1 cellular context compared by ENCODE assay signal in genomic region chr10:102394079-102394800, GRCh38.
TF ChIP-seq lines count a peak whose summit lies in the region.

No MANE protein-coding gene starts in this region.

TF ChIP-seq in K562, 482 proteins besides CTCF, POLR2A, EP300 and RAD21 (continued from another document and continues in another):
- TF ChIP-seq, protein P1, sequence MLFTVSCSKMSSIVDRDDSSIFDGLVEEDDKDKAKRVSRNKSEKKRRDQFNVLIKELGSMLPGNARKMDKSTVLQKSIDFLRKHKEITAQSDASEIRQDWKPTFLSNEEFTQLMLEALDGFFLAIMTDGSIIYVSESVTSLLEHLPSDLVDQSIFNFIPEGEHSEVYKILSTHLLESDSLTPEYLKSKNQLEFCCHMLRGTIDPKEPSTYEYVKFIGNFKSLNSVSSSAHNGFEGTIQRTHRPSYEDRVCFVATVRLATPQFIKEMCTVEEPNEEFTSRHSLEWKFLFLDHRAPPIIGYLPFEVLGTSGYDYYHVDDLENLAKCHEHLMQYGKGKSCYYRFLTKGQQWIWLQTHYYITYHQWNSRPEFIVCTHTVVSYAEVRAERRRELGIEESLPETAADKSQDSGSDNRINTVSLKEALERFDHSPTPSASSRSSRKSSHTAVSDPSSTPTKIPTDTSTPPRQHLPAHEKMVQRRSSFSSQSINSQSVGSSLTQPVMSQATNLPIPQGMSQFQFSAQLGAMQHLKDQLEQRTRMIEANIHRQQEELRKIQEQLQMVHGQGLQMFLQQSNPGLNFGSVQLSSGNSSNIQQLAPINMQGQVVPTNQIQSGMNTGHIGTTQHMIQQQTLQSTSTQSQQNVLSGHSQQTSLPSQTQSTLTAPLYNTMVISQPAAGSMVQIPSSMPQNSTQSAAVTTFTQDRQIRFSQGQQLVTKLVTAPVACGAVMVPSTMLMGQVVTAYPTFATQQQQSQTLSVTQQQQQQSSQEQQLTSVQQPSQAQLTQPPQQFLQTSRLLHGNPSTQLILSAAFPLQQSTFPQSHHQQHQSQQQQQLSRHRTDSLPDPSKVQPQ (CRISPR knock-in tag; IDR thresholded peaks at IDR 0.05; ENCODE audit: borderline replicate concordance): no peak
- TF ChIP-seq YBX1 (IDR thresholded peaks at IDR 0.05) (no peak), HDAC1 (IDR thresholded peaks at IDR 0.05) (peak in 1 of 2 experiments; percentile 81; a peak in 2 of 4 replicates), NFYB (IDR thresholded peaks at IDR 0.05; ENCODE audit: extremely low read depth, insufficient read length) (peak; percentile 58), ZZZ3 (IDR thresholded peaks at IDR 0.05) (no peak), GTF2F1 (IDR thresholded peaks at IDR 0.05; ENCODE audit: low read depth, low read length) (no peak), MAFG (tag; conservative IDR thresholded peaks at IDR 0.05) (no peak), KAT7 (CRISPR knock-in tag; IDR thresholded peaks at IDR 0.05; ENCODE audit: borderline replicate concordance) (no peak), NFIC (IDR thresholded peaks at IDR 0.05) (peak; percentile 39; the same call in 1 of the 2 replicates), ZBTB11 (CRISPR knock-in tag; IDR thresholded peaks at IDR 0.05) (peak in 1 of 3 experiments; percentile 77; a peak in 3 of 6 replicates), FOXK1 (CRISPR knock-in tag; IDR thresholded peaks at IDR 0.05; ENCODE audit: borderline replicate concordance) (no peak), SMARCA4 (IDR thresholded peaks at IDR 0.05) (no peak), NR1H2 (CRISPR knock-in tag; IDR thresholded peaks at IDR 0.05) (no peak), GABPA (tag; conservative IDR thresholded peaks at IDR 0.05; ENCODE audit: low read depth) (peak; percentile 71), SIN3B (IDR thresholded peaks at IDR 0.05; ENCODE audit: low read depth) (peak; percentile 32; the same call in 1 of the 2 replicates), ZNF584 (CRISPR knock-in tag; IDR thresholded peaks at IDR 0.05; ENCODE audit: low read depth) (no peak), ZNF583 (CRISPR knock-in tag; IDR thresholded peaks at IDR 0.05) (no peak), SIN3A (IDR thresholded peaks at IDR 0.05; ENCODE audit: borderline replicate concordance in 2 of 2, control insufficient read depth in 1 of 2, low read depth in 2 of 2, low read length in 2 of 2) (peak in 1 of 2 experiments; percentile 82; a peak in 2 of 4 replicates), OTX1 (CRISPR knock-in tag; IDR thresholded peaks at IDR 0.05) (no peak), FOXM1 (IDR thresholded peaks at IDR 0.05; ENCODE audit: low read depth) (0 out of 2 replicates have a peak, but pooled peaks have one; percentile 37), FOXM1 (CRISPR knock-in tag; IDR thresholded peaks at IDR 0.05; ENCODE audit: low read depth) (no peak), MTA2 (IDR thresholded peaks at IDR 0.05; ENCODE audit: low read depth) (no peak), ZNF717 (CRISPR knock-in tag; IDR thresholded peaks at IDR 0.05) (no peak), KDM2B (CRISPR knock-in tag; IDR thresholded peaks at IDR 0.05) (0 out of 2 replicates have a peak, but pooled peaks have one; percentile 17), ZHX1 (conservative IDR thresholded peaks at IDR 0.05; ENCODE audit: low read length) (no peak), CCNT2 (IDR thresholded peaks at IDR 0.05; ENCODE audit: borderline replicate concordance, extremely low read depth, insufficient read length, low read depth, low read length) (no peak), TCF3 (CRISPR knock-in tag; IDR thresholded peaks at IDR 0.05) (no peak), ZKSCAN1 (IDR thresholded peaks at IDR 0.05; ENCODE audit: low read depth, low read length) (0 out of 2 replicates have a peak, but pooled peaks have one; percentile 20), ZNF324 (CRISPR knock-in tag; IDR thresholded peaks at IDR 0.05) (no peak), ZNF589 (CRISPR knock-in tag; IDR thresholded peaks at IDR 0.05; ENCODE audit: low read depth) (no peak), TBL1XR1 (IDR thresholded peaks at IDR 0.05; ENCODE audit: low read length in 2 of 2) (peak in 1 of 2 experiments; percentile 22; a peak in 1 of 4 replicates), EP400 (IDR thresholded peaks at IDR 0.05) (peak; percentile 67), PKNOX1 (IDR thresholded peaks at IDR 0.05) (peak; percentile 54)
- TF ChIP-seq, protein P2, sequence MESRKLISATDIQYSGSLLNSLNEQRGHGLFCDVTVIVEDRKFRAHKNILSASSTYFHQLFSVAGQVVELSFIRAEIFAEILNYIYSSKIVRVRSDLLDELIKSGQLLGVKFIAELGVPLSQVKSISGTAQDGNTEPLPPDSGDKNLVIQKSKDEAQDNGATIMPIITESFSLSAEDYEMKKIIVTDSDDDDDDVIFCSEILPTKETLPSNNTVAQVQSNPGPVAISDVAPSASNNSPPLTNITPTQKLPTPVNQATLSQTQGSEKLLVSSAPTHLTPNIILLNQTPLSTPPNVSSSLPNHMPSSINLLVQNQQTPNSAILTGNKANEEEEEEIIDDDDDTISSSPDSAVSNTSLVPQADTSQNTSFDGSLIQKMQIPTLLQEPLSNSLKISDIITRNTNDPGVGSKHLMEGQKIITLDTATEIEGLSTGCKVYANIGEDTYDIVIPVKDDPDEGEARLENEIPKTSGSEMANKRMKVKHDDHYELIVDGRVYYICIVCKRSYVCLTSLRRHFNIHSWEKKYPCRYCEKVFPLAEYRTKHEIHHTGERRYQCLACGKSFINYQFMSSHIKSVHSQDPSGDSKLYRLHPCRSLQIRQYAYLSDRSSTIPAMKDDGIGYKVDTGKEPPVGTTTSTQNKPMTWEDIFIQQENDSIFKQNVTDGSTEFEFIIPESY (CRISPR knock-in tag; IDR thresholded peaks at IDR 0.05): peak; percentile 48; the same call in 1 of the 2 replicates
- TF ChIP-seq, protein P3, sequence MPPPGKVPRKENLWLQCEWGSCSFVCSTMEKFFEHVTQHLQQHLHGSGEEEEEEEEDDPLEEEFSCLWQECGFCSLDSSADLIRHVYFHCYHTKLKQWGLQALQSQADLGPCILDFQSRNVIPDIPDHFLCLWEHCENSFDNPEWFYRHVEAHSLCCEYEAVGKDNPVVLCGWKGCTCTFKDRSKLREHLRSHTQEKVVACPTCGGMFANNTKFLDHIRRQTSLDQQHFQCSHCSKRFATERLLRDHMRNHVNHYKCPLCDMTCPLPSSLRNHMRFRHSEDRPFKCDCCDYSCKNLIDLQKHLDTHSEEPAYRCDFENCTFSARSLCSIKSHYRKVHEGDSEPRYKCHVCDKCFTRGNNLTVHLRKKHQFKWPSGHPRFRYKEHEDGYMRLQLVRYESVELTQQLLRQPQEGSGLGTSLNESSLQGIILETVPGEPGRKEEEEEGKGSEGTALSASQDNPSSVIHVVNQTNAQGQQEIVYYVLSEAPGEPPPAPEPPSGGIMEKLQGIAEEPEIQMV (tag; conservative IDR thresholded peaks at IDR 0.05; ENCODE audit: low read depth): 0 out of 2 replicates have a peak, but pooled peaks have one; percentile 64
